21 cellular contexts compared by ENCODE assay signal in genomic region chr22:25351631-25352293, GRCh38.
"Had no signal": no experiment of that assay in that cellular context is flagged by ENCODE, and none has a peak within 500 bp of the region (broad histone marks: within the 10 kb centered on the region; RNA-seq: fewer than 3 reads in every experiment).

No MANE protein-coding gene starts in this region.

- H3K27me3 Mint-ChIP-seq: brain; naive thymus-derived CD8-positive, alpha-beta T cell; T-helper 17 cell had no signal

- H3K9me3 ChIP-seq: heart left ventricle, spleen had no signal

- H3K4me3 Mint-ChIP-seq: activated T-helper 1 cell treated with anti-CD3 and anti-CD28 coated beads, Interleukin-12 subunit alpha, Interleukin-12 subunit beta, Interleukin-2, Interleukin-4 antibody, amounts not matched to agents 30 ng/mL and 10 ng/mL and 1 ng/mL, durations not matched to agents 14 hours and 24 hours and 36 hours; brain; immature natural killer cell; naive thymus-derived CD8-positive, alpha-beta T cell; T-helper 17 cell had no signal

- H3K27me3 ChIP-seq: heart left ventricle, spleen, tibial nerve had no signal

- H3K4me1 ChIP-seq: heart left ventricle, parathyroid adenoma, spleen, tibial nerve had no signal

- H3K27ac Mint-ChIP-seq: activated T-helper 1 cell treated with anti-CD3 and anti-CD28 coated beads, Interleukin-12 subunit alpha, Interleukin-12 subunit beta, Interleukin-2, Interleukin-4 antibody, amounts not matched to agents 30 ng/mL and 10 ng/mL and 1 ng/mL, durations not matched to agents 14 hours and 24 hours and 36 hours; brain; immature natural killer cell; naive thymus-derived CD8-positive, alpha-beta T cell; T-helper 17 cell had no signal

- H3K4me1 Mint-ChIP-seq: brain, immature natural killer cell had no signal

- ATAC-seq: heart left ventricle; naive thymus-derived CD8-positive, alpha-beta T cell; T-helper 17 cell had no signal

- H3K9me3 Mint-ChIP-seq: activated T-helper 1 cell treated with anti-CD3 and anti-CD28 coated beads, Interleukin-12 subunit alpha, Interleukin-12 subunit beta, Interleukin-2, Interleukin-4 antibody, amounts not matched to agents 30 ng/mL and 10 ng/mL and 1 ng/mL, durations not matched to agents 14 hours and 24 hours and 36 hours; brain; immature natural killer cell; naive thymus-derived CD8-positive, alpha-beta T cell had no signal

- FAIRE-seq: frontal cortex had no signal

- H3K4me3 ChIP-seq: heart left ventricle, spleen, tibial nerve had no signal

- H3K27ac ChIP-seq: heart left ventricle, parathyroid adenoma, spleen, tibial nerve, WERI-Rb-1 had no signal

- DNase-seq: activated CD4-positive, alpha-beta T cell treated with anti-CD3 and anti-CD28 coated beads, Interleukin-2, amount 50 U/mL, for 4 hours; activated naive CD4-positive, alpha-beta T cell treated with Interleukin-2 at 50 U/mL for 16 hours; anterior cingulate cortex; cerebellar nuclear complex; effector CD4-positive, alpha-beta T cell; immature natural killer cell; kidney glomerular epithelial cell; mesendoderm; naive thymus-derived CD8-positive, alpha-beta T cell; spleen; stimulated activated CD8-positive, alpha-beta memory T cell treated with anti-CD3 and anti-CD28 coated beads, Interleukin-4, amount 100 ng/mL, for 48 hours; stimulated activated naive CD4-positive, alpha-beta T cell treated with Interleukin-2 at 50 U/mL for 16 hours; substantia nigra; WERI-Rb-1 had no signal
